Comparison of ENCODE assay signal across 20 cellular contexts in genomic region chr3:102400766-102401165, GRCh38. TPM values are rescaled to one million over a fixed set of nuclear protein-coding genes. Genes with fewer than 3 reads are reported as not detected.
DNase-seq lines count a peak whose midpoint lies in the region; ATAC-seq, FAIRE-seq and TF ChIP-seq lines count a peak whose summit lies in the region.
"Had no signal": no experiment of that assay in that cellular context is flagged by ENCODE, and none has a peak within 500 bp of the region (broad histone marks: within the 10 kb centered on the region; RNA-seq: fewer than 3 reads in every experiment).

No MANE protein-coding gene starts in this region.

- H4K20me1 ChIP-seq in astrocyte (ENCODE audit: insufficient read depth, low read length), result no peaks in the 10 kb centered on the region
- no peaks in the 10 kb centered on the region for H4K20me1 ChIP-seq in keratinocyte (ENCODE audit: control insufficient read depth, extremely low read depth, insufficient read depth, low read length)

- H3K4me1 Mint-ChIP-seq in astrocyte (ENCODE audit: low read depth, unreplicated experiment), result peaks cover 31% of the 10 kb centered on the region
- H3K4me1 Mint-ChIP-seq: nephron progenitor cell; stimulated activated memory B cell treated with anti-CD40 and anti-IgM and Interleukin-4, amounts not matched to agents 10 μg/mL and 1 μg/mL and 100 μg/mL, for 72 hours had no signal

- DNase-seq in AG04450 (ENCODE audit: low read depth, low spot score) (peak; percentile 2), HS-5 (ENCODE audit: low read depth) (peak; percentile 60), astrocyte (ENCODE audit: low read depth) (peak; percentile 90), keratinocyte (ENCODE audit: low read depth, low spot score) (peak; percentile 13), NCI-H1105 (lab: John Stamatoyannopoulos, UW) (no peak), iPS-NIHi7 (ENCODE audit: extremely low spot score) (no peak), NCI-H748 treated with DMSO at 0.1 percent for 48 hours (lab: John Stamatoyannopoulos, UW) (no peak)
- DNase-seq: activated CD4-positive, alpha-beta T cell treated with anti-CD3 and anti-CD28 coated beads for 48 hours; activated T-cell treated with anti-CD3 and anti-CD28 coated beads, Interleukin-2, amount 50 U/mL, for 4 hours; colonic mucosa; GOT3; lower lobe of right lung; NCI-H524 treated with DMSO at 0.1 percent for 48 hours; nephron progenitor cell; sigmoid colon had no signal

- H3K9me1 ChIP-seq in keratinocyte (ENCODE audit: control insufficient read depth, extremely low read depth, insufficient read depth, low read length), result no peaks in the 10 kb centered on the region

- no peak overlapping the region for H3K9ac ChIP-seq in astrocyte (ENCODE audit: low read length)
- H3K9ac ChIP-seq in keratinocyte (ENCODE audit: control insufficient read depth, extremely low read depth, insufficient read depth, low read length), result no peak overlapping the region

- H3K4me2 ChIP-seq in astrocyte (ENCODE audit: low read length) (peak overlapping the region; percentile 68), keratinocyte (ENCODE audit: control insufficient read depth, extremely low read depth, insufficient read depth, low read depth, low read length) (peak overlapping the region; percentile 66)

- peaks cover 16% of the 10 kb centered on the region for H3K4me1 ChIP-seq in astrocyte (ENCODE audit: insufficient read depth, low read length)
- H3K4me1 ChIP-seq in keratinocyte (ENCODE audit: control insufficient read depth, extremely low read depth, insufficient read depth, low read length), result peaks cover 24% of the 10 kb centered on the region
- H3K4me1 ChIP-seq: colonic mucosa, esophagus muscularis mucosa, lower lobe of right lung, sigmoid colon, vagina had no signal

- dilution Hi-C loops in keratinocyte (cut with MboI; ENCODE audit: extremely low pct_ligation_motif_present, low sequenced_read_pairs), result no loop called here

- ATAC-seq in HG02973 (IDR thresholded peaks at IDR 0.05; ENCODE audit: unreplicated experiment), result no peak
- ATAC-seq: activated T-cell treated with anti-CD3 and anti-CD28 coated beads, Interleukin-2, amount 50 U/mL, for 4 hours; lower lobe of right lung; stimulated activated memory B cell treated with anti-CD40 and anti-IgM and Interleukin-4, amounts not matched to agents 10 μg/mL and 1 μg/mL and 100 μg/mL, for 72 hours had no signal

- H3K9me3 ChIP-seq in AG04450 (ENCODE audit: control insufficient read depth, insufficient read depth, low read length), result no peaks in the 10 kb centered on the region
- H3K9me3 ChIP-seq in astrocyte (ENCODE audit: insufficient read depth, low read depth, low read length), result no peaks in the 10 kb centered on the region
- H3K9me3 ChIP-seq in keratinocyte (ENCODE audit: control insufficient read depth, low read depth, low read length), result no peaks in the 10 kb centered on the region
- H3K9me3 ChIP-seq: colonic mucosa, esophagus muscularis mucosa, lower lobe of right lung, sigmoid colon, vagina had no signal

- CTCF ChIA-PET in AG04450 (lab: Charles Lee), result interaction anchor here (0.9 kb wide), 1 partner anchor 15 kb away, joined by 3 read pairs; no protein-coding TSS in a partner anchor

- H3K27ac Mint-ChIP-seq in astrocyte (ENCODE audit: unreplicated experiment), result peak overlapping the region; percentile 96
- H3K27ac Mint-ChIP-seq: nephron progenitor cell; stimulated activated memory B cell treated with anti-CD40 and anti-IgM and Interleukin-4, amounts not matched to agents 10 μg/mL and 1 μg/mL and 100 μg/mL, for 72 hours had no signal

- H2AFZ ChIP-seq in astrocyte (ENCODE audit: low read depth, low read length) (no peak overlapping the region), keratinocyte (ENCODE audit: control insufficient read depth, low read length) (no peak overlapping the region)

- FAIRE-seq in astrocyte (lab: Jason Lieb, UNC) (no peak), keratinocyte (lab: Jason Lieb, UNC) (peak; percentile 81)
- FAIRE-seq: D721Med had no signal

- H3K27me3 ChIP-seq in AG04450 (ENCODE audit: control insufficient read depth, insufficient read depth, low read length) (no peaks in the 10 kb centered on the region), astrocyte (ENCODE audit: insufficient read depth, low read length) (no peaks in the 10 kb centered on the region), keratinocyte (ENCODE audit: control insufficient read depth, extremely low read depth, insufficient read depth, low read length) (no peaks in the 10 kb centered on the region)
- H3K27me3 ChIP-seq: colonic mucosa, sigmoid colon, vagina had no signal

- POLR2A ChIA-PET in AG04450 (lab: Yijun Ruan, JAX), result no interaction called here

- H3K4me3 ChIP-seq in AG04450 (ENCODE audit: low read depth, low read length), result no peak overlapping the region
- no peak overlapping the region for H3K4me3 ChIP-seq in astrocyte (ENCODE audit: insufficient read depth, low read depth, low read length)
- H3K4me3 ChIP-seq in keratinocyte (ENCODE audit: control insufficient read depth in 2 of 3, extremely low read depth in 1 of 3, insufficient read depth in 2 of 3, low read depth in 1 of 3, low read length in 3 of 3), result no peak overlapping the region
- H3K4me3 ChIP-seq: colonic mucosa, esophagus muscularis mucosa, lower lobe of right lung, sigmoid colon, vagina had no signal

- no peak overlapping the region for H3K4me3 Mint-ChIP-seq in astrocyte (ENCODE audit: unreplicated experiment)
- H3K4me3 Mint-ChIP-seq: activated T-cell treated with anti-CD3 and anti-CD28 coated beads, Interleukin-2, amount 50 U/mL, for 4 hours; nephron progenitor cell; stimulated activated memory B cell treated with anti-CD40 and anti-IgM and Interleukin-4, amounts not matched to agents 10 μg/mL and 1 μg/mL and 100 μg/mL, for 72 hours had no signal

- no peak overlapping the region for H3K27ac ChIP-seq in AG04450 (ENCODE audit: low read depth, low read length)
- peak overlapping the region; percentile 58 for H3K27ac ChIP-seq in astrocyte (ENCODE audit: low read depth, low read length)
- peak overlapping the region; percentile 73 for H3K27ac ChIP-seq in keratinocyte (ENCODE audit: control insufficient read depth, insufficient read depth, low read length)
- H3K27ac ChIP-seq: colonic mucosa, esophagus muscularis mucosa, lower lobe of right lung, sigmoid colon, vagina had no signal

- H3K36me3 ChIP-seq in astrocyte (ENCODE audit: insufficient read depth, low read length) (no peaks in the 10 kb centered on the region), keratinocyte (ENCODE audit: control insufficient read depth in 2 of 2, extremely low read depth in 1 of 2, insufficient read depth in 2 of 2, low read length in 2 of 2) (no peaks in the 10 kb centered on the region)
- H3K36me3 ChIP-seq: colonic mucosa, esophagus muscularis mucosa, lower lobe of right lung, sigmoid colon, vagina had no signal

- no peaks in the 10 kb centered on the region for H3K36me3 Mint-ChIP-seq in astrocyte (ENCODE audit: low read depth, unreplicated experiment)
- H3K36me3 Mint-ChIP-seq: stimulated activated memory B cell treated with anti-CD40 and anti-IgM and Interleukin-4, amounts not matched to agents 10 μg/mL and 1 μg/mL and 100 μg/mL, for 72 hours had no signal

- no peaks in the 10 kb centered on the region for H3K9me3 Mint-ChIP-seq in astrocyte (ENCODE audit: unreplicated experiment)
- H3K9me3 Mint-ChIP-seq: activated T-cell treated with anti-CD3 and anti-CD28 coated beads, Interleukin-2, amount 50 U/mL, for 4 hours; nephron progenitor cell; stimulated activated memory B cell treated with anti-CD40 and anti-IgM and Interleukin-4, amounts not matched to agents 10 μg/mL and 1 μg/mL and 100 μg/mL, for 72 hours had no signal

- H3K79me2 ChIP-seq in astrocyte (ENCODE audit: insufficient read depth, low read length), result no peaks in the 10 kb centered on the region
- no peaks in the 10 kb centered on the region for H3K79me2 ChIP-seq in keratinocyte (ENCODE audit: control insufficient read depth, insufficient read depth, low read length)

- H3K27me3 Mint-ChIP-seq in astrocyte (ENCODE audit: low read depth, unreplicated experiment), result no peaks in the 10 kb centered on the region

- TF ChIP-seq CTCF in AG04450 (IDR thresholded peaks at IDR 0.05; ENCODE audit: low read depth, low read length) (no peak), astrocyte (IDR thresholded peaks at IDR 0.05; ENCODE audit: insufficient read depth, low read depth, low read length) (no peak), keratinocyte (optimal IDR thresholded peaks at IDR 0.05 in 1 of 3, IDR thresholded peaks at IDR 0.05 in 1 of 3, conservative IDR thresholded peaks at IDR 0.05 in 1 of 3; ENCODE audit: extremely low read depth in 1 of 3, insufficient read depth in 2 of 3, low read length in 3 of 3) (no peak)

RNA-seq across cellular contexts. Expression of gene ZPLD1, which starts 34.0 kb away (rescaled TPM):
- 0.02 TPM in 1 of 2 replicates, not detected in the other for polyA plus RNA-seq in AG04450 (2011; rRNA removed)
- not detected in 2 replicates for polyA minus RNA-seq in AG04450 (2011; rRNA and poly(A)+ RNA removed)
- 0.45 and 0.60 TPM in 2 replicates for total RNA-seq in astrocyte
- 1.6 to 3.4 TPM (median 2.1 TPM) in 3 replicates for polyA plus RNA-seq in keratinocyte
- 0.97 TPM for polyA plus RNA-seq in keratinocyte (2011; ENCODE audit: low read depth)
- 2.1 and 4.2 TPM in 2 replicates for polyA plus RNA-seq in keratinocyte (2011; cell fraction: cytosol; rRNA removed)
- 2.5 and 2.8 TPM in 2 replicates for polyA plus RNA-seq in keratinocyte (2011; cell fraction: nucleus; rRNA removed)
- polyA plus RNA-seq in keratinocyte (2012; ENCODE audit: low replicate concordance), result 1.0 and 1.1 TPM in 2 replicates
- polyA minus RNA-seq in keratinocyte, result 0.56 to 3.1 TPM (median 1.6 TPM) in 3 replicates
- polyA minus RNA-seq in keratinocyte (2011; cell fraction: cytosol; rRNA and poly(A)+ RNA removed), result 2.1 TPM
- polyA minus RNA-seq in keratinocyte (2011; cell fraction: nucleus; rRNA and poly(A)+ RNA removed), result 2.1 and 4.8 TPM in 2 replicates
- total RNA-seq: activated T-cell treated with anti-CD3 and anti-CD28 coated beads, Interleukin-2, amount 50 U/mL, for 4 hours; lower lobe of right lung; vagina had no signal

Comparison
In these comparisons a context has a peak if more than half of its experiments do, and no peak if none do; other contexts are left out.
1. DNase-seq: peak in AG04450 (single experiment), HS-5 (single experiment), astrocyte (single experiment) and keratinocyte (single experiment); none in NCI-H1105 (single experiment), iPS-NIHi7 (single experiment) and NCI-H748 treated with DMSO at 0.1 percent for 48 hours (single experiment).